Comparison of ENCODE assay signal across 8 cellular contexts in the genomic region with DNA sequence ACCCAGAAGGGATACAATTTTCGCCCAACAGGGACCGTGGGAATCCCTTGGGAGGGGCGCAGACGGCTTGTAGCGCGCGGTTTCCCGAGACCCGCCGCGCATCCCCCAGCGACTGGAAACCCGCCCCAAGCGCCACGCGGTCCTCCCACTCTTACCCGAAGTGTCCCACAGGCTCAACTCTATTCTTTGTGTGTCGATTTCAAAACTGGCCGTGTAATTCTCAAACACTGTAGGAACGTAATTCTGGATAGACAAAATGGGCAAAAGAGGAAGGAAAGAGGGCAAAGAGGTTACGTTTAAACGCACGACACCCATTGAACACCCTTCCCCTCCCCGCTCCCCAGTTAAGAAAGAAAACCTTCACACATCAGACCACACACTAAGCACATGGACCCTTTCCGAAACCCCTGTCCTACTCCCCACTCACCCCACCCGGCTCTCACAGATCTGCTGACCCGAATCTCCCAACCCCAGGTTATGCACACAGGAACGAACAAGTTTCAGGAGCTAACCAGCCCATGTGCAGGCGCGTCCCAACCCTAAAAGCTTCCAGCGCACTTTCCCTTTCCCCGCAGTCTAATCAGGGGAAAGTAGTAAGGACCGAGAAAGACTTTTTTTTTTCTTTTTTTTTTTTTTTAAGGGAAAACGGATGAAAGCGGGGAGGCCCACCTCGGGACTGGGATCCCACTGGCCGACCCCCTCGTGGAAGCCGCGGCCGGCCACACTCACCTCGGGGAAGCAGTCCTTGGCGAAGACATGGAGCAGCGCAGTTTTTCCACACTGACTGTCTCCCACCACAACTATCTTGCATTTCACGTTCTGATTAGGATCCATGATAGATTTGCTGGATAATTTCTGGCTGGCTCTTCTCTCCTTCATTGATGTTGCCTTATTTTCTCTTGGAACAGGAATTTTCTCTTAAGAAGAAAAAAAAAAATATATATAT. TPM values are rescaled to one million over a fixed set of nuclear protein-coding genes. Genes with fewer than 3 reads are reported as not detected.
A peak's percentile ranks its signal among the peaks of the same experiment; 100 is the strongest.
DNase-seq lines count a peak whose midpoint lies in the region; ATAC-seq lines count a peak whose summit lies in the region.

No MANE protein-coding gene starts in this region.

- no peak for ATAC-seq in T-helper 17 cell
- ATAC-seq in HG03432 (IDR thresholded peaks at IDR 0.05; ENCODE audit: unreplicated experiment) = no peak

- H3K27ac Mint-ChIP-seq in T-helper 17 cell = no peak overlapping the region

- peaks cover 52% of the 10 kb centered on the region for H3K27me3 Mint-ChIP-seq in T-helper 17 cell

- H3K9me3 ChIP-seq in T-helper 17 cell (ENCODE audit: control insufficient read depth, low read length, poor library complexity, severe bottlenecking) = no peaks in the 10 kb centered on the region

- H3K4me3 Mint-ChIP-seq in T-helper 17 cell = peak overlapping the region; percentile 65

- H3K4me1 Mint-ChIP-seq in T-helper 17 cell = peaks cover 9% of the 10 kb centered on the region

- intact Hi-C loops in posterior vena cava (cut with DNase I) = loop anchor here (2.0 to 10.0 kb wide), 2 partner anchors 60 to 892 kb away; no protein-coding TSS in a partner anchor

- DNase-seq in stimulated activated CD4-positive, alpha-beta T cell treated with anti-CD3 and anti-CD28 coated beads, Interleukin-15, amount 100 ng/mL, for 24 hours = peak; percentile 1
- DNase-seq in stimulated activated CD4-positive, alpha-beta T cell treated with anti-CD3 and anti-CD28 coated beads, Interleukin-4, amount 100 ng/mL, for 24 hours = no peak
- DNase-seq in T-helper 17 cell (no peak), glomerular visceral epithelial cell (ENCODE audit: extremely low spot score) (peak; percentile 56), posterior vena cava (ENCODE audit: low spot score) (peak; percentile 82), amniotic stem cell (lab: John Stamatoyannopoulos, UW) (no peak)
- no peak for DNase-seq in activated naive CD4-positive, alpha-beta T cell treated with anti-CD3 and anti-CD28 coated beads, Interleukin-2, amount 50 U/mL, for 16 hours

- H3K36me3 Mint-ChIP-seq in T-helper 17 cell (ENCODE audit: low read depth) = peaks cover 2% of the 10 kb centered on the region

RNA-seq across cellular contexts. Expression of a gene that starts 0.7 kb away (rescaled TPM):
- total RNA-seq in T-helper 17 cell (not detected), posterior vena cava (100 to 1,000 TPM in 1 of 2 donors, 10 to 100 TPM in 1; 67.5 to 100 TPM)

Comparison
In these comparisons a context has a peak if more than half of its experiments do, and no peak if none do; other contexts are left out.
1. DNase-seq: peak in stimulated activated CD4-positive, alpha-beta T cell treated with anti-CD3 and anti-CD28 coated beads, Interleukin-15, amount 100 ng/mL, for 24 hours (single experiment), glomerular visceral epithelial cell (single experiment) and posterior vena cava (single experiment); none in stimulated activated CD4-positive, alpha-beta T cell treated with anti-CD3 and anti-CD28 coated beads, Interleukin-4, amount 100 ng/mL, for 24 hours (single experiment), T-helper 17 cell (0 of 3), activated naive CD4-positive, alpha-beta T cell treated with anti-CD3 and anti-CD28 coated beads, Interleukin-2, amount 50 U/mL, for 16 hours (single experiment) and amniotic stem cell (single experiment).
2. RNA of a gene that starts 0.7 kb away (total RNA-seq): 67.5 to 100 TPM in posterior vena cava; not detected in T-helper 17 cell; every median in the first group is over 10 times any median in the second.